In genomic region chr13:114045113-114045735, GRCh38 we compare ENCODE assay signal across 15 cellular contexts.
DNase-seq lines count a peak whose midpoint lies in the region; ATAC-seq and TF ChIP-seq lines count a peak whose summit lies in the region.
"Had no signal": no experiment of that assay in that cellular context is flagged by ENCODE, and none has a peak within 500 bp of the region (broad histone marks: within the 10 kb centered on the region; RNA-seq: fewer than 3 reads in every experiment).

No MANE protein-coding gene starts in this region.

- peaks cover 84% of the 10 kb centered on the region for H3K79me2 ChIP-seq in osteoblast (ENCODE audit: insufficient read depth, low read length)

- peak overlapping the region; percentile 33 for H3K4me2 ChIP-seq in osteoblast (ENCODE audit: insufficient read depth, low read length)

- WGBS in ectodermal cell, 2 experiments: 69 to 75% methylated on average over 20 to 21 of the region's 21 CpGs

- no peaks in the 10 kb centered on the region for H3K27me3 ChIP-seq in CD4-positive, alpha-beta memory T cell (ENCODE audit: insufficient read depth, low read length)
- H3K27me3 ChIP-seq in ectodermal cell (ENCODE audit: control insufficient read depth, insufficient read depth, low read length, poor library complexity, severe bottlenecking) (no peaks in the 10 kb centered on the region), osteoblast (ENCODE audit: insufficient read depth, low read length) (no peaks in the 10 kb centered on the region), HAP-1 (ENCODE audit: low read depth) (no peaks in the 10 kb centered on the region)
- H3K27me3 ChIP-seq: right atrium auricular region, upper lobe of right lung had no signal

- peak overlapping the region in 4 of 8 donors; percentile 8 to 44 (median 30) for H3K4me3 Mint-ChIP-seq in CD4-positive, alpha-beta memory T cell

- no peak for TF ChIP-seq CTCF in osteoblast (IDR thresholded peaks at IDR 0.05; ENCODE audit: extremely low read depth, low read depth, low read length)

- CTCF ChIA-PET in CD4-positive, alpha-beta memory T cell (lab: Charles Lee; ENCODE audit: partially characterized antibody): no interaction called here

- peak overlapping the region in 6 of 7 donors; percentile 47 to 91 (median 77) for H3K27ac Mint-ChIP-seq in CD4-positive, alpha-beta memory T cell

- H3K9me3 Mint-ChIP-seq in CD4-positive, alpha-beta memory T cell: peaks cover 0 to 19% (median 0%) of the 10 kb centered on the region in 8 donors

- no peaks in the 10 kb centered on the region for H3K9me3 ChIP-seq in CD4-positive, alpha-beta memory T cell (ENCODE audit: control insufficient read depth in 1 of 2, low read length in 2 of 2)
- H3K9me3 ChIP-seq in ectodermal cell (ENCODE audit: control insufficient read depth, low read length) (no peaks in the 10 kb centered on the region), osteoblast (ENCODE audit: low read depth, low read length) (no peaks in the 10 kb centered on the region), HAP-1 (no peaks in the 10 kb centered on the region)
- H3K9me3 ChIP-seq: lower lobe of right lung, upper lobe of right lung had no signal

- no peak overlapping the region for H3K27ac ChIP-seq in CD4-positive, alpha-beta memory T cell (ENCODE audit: low read depth, low read length)
- H3K27ac ChIP-seq in ectodermal cell (ENCODE audit: insufficient read depth, low read depth, low read length, poor library complexity, severe bottlenecking) (peak overlapping the region; percentile 88), osteoblast (ENCODE audit: low read depth, low read length) (peak overlapping the region; percentile 73)
- H3K27ac ChIP-seq: lower lobe of right lung, right atrium auricular region, upper lobe of right lung had no signal

- H3K27me3 Mint-ChIP-seq in CD4-positive, alpha-beta memory T cell: no peaks in the 10 kb centered on the region

- intact Hi-C loops in CD4-positive, alpha-beta memory T cell (cut with micrococcal nuclease): loop anchor here (5.0 kb wide), 1 partner anchor 67 kb away; no protein-coding TSS in a partner anchor

- H2AFZ ChIP-seq in osteoblast (ENCODE audit: low read length): no peak overlapping the region

- peaks cover 56 to 62% of the 10 kb centered on the region in 2 donors for H3K36me3 Mint-ChIP-seq in CD4-positive, alpha-beta memory T cell

- H3K4me1 Mint-ChIP-seq in CD4-positive, alpha-beta memory T cell: peaks cover 32 to 77% (median 54%) of the 10 kb centered on the region in 4 donors

- no peak overlapping the region for H3K4me3 ChIP-seq in CD4-positive, alpha-beta memory T cell (ENCODE audit: low read length in 2 of 2)
- H3K4me3 ChIP-seq in ectodermal cell (ENCODE audit: insufficient read depth, low read depth, low read length): no peak overlapping the region
- no peak overlapping the region for H3K4me3 ChIP-seq in osteoblast (ENCODE audit: insufficient read depth, low read length)
- H3K4me3 ChIP-seq in HAP-1: no peak overlapping the region
- H3K4me3 ChIP-seq: coronary artery, lower lobe of right lung, right atrium auricular region, upper lobe of right lung had no signal

- H3K36me3 ChIP-seq in CD4-positive, alpha-beta memory T cell (ENCODE audit: insufficient read depth, low read length): peaks cover 55% of the 10 kb centered on the region
- no peaks in the 10 kb centered on the region for H3K36me3 ChIP-seq in ectodermal cell (ENCODE audit: control insufficient read depth, insufficient read depth, low read length)
- H3K36me3 ChIP-seq in osteoblast (ENCODE audit: insufficient read depth, low read length): peaks cover 29% of the 10 kb centered on the region
- no peaks in the 10 kb centered on the region for H3K36me3 ChIP-seq in HAP-1 (replicated peaks)
- H3K36me3 ChIP-seq: right atrium auricular region, upper lobe of right lung had no signal

- peaks cover 42% of the 10 kb centered on the region for H3K4me1 ChIP-seq in CD4-positive, alpha-beta memory T cell (ENCODE audit: insufficient read depth, low read length)
- H3K4me1 ChIP-seq in ectodermal cell (ENCODE audit: control insufficient read depth, insufficient read depth, low read length) (peaks cover 4% of the 10 kb centered on the region), osteoblast (ENCODE audit: insufficient read depth, low read length) (peaks cover 7% of the 10 kb centered on the region), HAP-1 (no peaks in the 10 kb centered on the region)
- H3K4me1 ChIP-seq: lower lobe of right lung had no signal

- in situ Hi-C loops in HAP-1 (cut with MboI; ENCODE audit: low sequenced_read_pairs): no loop called here

- DNase-seq in CD4-positive, alpha-beta memory T cell: no peak
- peak; percentile 60 for DNase-seq in NCI-H82 (lab: John Stamatoyannopoulos, UW)
- no peak for DNase-seq in osteoblast (ENCODE audit: insufficient read length, low spot score, missing footprints)
- DNase-seq in NCI-H1105 (lab: John Stamatoyannopoulos, UW): no peak
- DNase-seq in HAP-1 (ENCODE audit: low spot score in 2 of 2): no peak
- DNase-seq in epidermal melanocyte (ENCODE audit: insufficient read length, low spot score): no peak
- DNase-seq: COR-L47, lower lobe of right lung, NCI-H446 treated with DMSO at 0.1 percent for 48 hours, upper lobe of right lung had no signal

- no peak for ATAC-seq in HG02571 (IDR thresholded peaks at IDR 0.05; ENCODE audit: unreplicated experiment)
- ATAC-seq: HCT116, lower lobe of right lung, upper lobe of right lung had no signal

- POLR2A ChIA-PET in CD4-positive, alpha-beta memory T cell (lab: Charles Lee; ENCODE audit: partially characterized antibody): no interaction called here

- peaks cover 23% of the 10 kb centered on the region for H4K20me1 ChIP-seq in osteoblast (ENCODE audit: insufficient read depth, low read length)
